1 cellular context compared by ENCODE assay signal in the genomic region with DNA sequence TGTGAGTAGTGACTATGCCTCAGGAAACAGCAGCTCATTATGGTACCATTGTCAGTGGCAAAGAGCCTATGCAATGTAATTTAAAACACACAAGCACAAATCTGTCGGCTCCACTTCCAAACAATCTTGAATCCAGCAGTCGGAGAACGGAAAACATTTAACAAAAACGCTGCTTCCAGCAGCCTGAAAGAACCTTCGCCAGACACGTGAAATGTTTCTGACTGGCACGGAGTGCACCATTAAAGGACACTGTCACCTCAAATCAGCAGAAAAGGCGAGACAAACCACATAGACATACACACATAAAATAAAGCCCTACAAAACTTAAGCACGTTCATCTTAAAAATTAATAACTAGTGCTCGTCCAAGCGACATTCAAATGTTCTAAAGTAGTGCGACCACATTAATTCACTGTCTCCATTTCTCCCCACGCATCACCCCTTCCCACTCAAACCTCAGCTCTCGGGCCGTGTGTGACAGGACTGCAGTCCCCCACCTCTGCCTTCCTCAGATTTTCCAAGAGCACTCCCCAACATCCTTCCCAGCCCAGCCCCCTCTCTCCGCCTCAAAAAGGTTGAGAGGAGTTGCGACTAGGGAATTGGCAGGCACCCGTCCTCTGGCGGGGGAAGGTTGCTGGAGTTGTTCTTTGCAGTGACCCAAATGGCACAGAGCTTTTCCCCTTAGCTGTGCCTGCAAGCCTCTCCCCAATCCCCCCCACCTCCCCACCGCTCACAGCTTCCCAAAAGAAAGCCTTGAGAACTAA.
A peak's percentile ranks its signal among the peaks of the same experiment; 100 is the strongest.
TF ChIP-seq lines count a peak whose summit lies in the region.

No MANE protein-coding gene starts in this region.

TF ChIP-seq in K562, 482 proteins besides CTCF, POLR2A, EP300 and RAD21 (continued from another document):
- TF ChIP-seq, protein P1, sequence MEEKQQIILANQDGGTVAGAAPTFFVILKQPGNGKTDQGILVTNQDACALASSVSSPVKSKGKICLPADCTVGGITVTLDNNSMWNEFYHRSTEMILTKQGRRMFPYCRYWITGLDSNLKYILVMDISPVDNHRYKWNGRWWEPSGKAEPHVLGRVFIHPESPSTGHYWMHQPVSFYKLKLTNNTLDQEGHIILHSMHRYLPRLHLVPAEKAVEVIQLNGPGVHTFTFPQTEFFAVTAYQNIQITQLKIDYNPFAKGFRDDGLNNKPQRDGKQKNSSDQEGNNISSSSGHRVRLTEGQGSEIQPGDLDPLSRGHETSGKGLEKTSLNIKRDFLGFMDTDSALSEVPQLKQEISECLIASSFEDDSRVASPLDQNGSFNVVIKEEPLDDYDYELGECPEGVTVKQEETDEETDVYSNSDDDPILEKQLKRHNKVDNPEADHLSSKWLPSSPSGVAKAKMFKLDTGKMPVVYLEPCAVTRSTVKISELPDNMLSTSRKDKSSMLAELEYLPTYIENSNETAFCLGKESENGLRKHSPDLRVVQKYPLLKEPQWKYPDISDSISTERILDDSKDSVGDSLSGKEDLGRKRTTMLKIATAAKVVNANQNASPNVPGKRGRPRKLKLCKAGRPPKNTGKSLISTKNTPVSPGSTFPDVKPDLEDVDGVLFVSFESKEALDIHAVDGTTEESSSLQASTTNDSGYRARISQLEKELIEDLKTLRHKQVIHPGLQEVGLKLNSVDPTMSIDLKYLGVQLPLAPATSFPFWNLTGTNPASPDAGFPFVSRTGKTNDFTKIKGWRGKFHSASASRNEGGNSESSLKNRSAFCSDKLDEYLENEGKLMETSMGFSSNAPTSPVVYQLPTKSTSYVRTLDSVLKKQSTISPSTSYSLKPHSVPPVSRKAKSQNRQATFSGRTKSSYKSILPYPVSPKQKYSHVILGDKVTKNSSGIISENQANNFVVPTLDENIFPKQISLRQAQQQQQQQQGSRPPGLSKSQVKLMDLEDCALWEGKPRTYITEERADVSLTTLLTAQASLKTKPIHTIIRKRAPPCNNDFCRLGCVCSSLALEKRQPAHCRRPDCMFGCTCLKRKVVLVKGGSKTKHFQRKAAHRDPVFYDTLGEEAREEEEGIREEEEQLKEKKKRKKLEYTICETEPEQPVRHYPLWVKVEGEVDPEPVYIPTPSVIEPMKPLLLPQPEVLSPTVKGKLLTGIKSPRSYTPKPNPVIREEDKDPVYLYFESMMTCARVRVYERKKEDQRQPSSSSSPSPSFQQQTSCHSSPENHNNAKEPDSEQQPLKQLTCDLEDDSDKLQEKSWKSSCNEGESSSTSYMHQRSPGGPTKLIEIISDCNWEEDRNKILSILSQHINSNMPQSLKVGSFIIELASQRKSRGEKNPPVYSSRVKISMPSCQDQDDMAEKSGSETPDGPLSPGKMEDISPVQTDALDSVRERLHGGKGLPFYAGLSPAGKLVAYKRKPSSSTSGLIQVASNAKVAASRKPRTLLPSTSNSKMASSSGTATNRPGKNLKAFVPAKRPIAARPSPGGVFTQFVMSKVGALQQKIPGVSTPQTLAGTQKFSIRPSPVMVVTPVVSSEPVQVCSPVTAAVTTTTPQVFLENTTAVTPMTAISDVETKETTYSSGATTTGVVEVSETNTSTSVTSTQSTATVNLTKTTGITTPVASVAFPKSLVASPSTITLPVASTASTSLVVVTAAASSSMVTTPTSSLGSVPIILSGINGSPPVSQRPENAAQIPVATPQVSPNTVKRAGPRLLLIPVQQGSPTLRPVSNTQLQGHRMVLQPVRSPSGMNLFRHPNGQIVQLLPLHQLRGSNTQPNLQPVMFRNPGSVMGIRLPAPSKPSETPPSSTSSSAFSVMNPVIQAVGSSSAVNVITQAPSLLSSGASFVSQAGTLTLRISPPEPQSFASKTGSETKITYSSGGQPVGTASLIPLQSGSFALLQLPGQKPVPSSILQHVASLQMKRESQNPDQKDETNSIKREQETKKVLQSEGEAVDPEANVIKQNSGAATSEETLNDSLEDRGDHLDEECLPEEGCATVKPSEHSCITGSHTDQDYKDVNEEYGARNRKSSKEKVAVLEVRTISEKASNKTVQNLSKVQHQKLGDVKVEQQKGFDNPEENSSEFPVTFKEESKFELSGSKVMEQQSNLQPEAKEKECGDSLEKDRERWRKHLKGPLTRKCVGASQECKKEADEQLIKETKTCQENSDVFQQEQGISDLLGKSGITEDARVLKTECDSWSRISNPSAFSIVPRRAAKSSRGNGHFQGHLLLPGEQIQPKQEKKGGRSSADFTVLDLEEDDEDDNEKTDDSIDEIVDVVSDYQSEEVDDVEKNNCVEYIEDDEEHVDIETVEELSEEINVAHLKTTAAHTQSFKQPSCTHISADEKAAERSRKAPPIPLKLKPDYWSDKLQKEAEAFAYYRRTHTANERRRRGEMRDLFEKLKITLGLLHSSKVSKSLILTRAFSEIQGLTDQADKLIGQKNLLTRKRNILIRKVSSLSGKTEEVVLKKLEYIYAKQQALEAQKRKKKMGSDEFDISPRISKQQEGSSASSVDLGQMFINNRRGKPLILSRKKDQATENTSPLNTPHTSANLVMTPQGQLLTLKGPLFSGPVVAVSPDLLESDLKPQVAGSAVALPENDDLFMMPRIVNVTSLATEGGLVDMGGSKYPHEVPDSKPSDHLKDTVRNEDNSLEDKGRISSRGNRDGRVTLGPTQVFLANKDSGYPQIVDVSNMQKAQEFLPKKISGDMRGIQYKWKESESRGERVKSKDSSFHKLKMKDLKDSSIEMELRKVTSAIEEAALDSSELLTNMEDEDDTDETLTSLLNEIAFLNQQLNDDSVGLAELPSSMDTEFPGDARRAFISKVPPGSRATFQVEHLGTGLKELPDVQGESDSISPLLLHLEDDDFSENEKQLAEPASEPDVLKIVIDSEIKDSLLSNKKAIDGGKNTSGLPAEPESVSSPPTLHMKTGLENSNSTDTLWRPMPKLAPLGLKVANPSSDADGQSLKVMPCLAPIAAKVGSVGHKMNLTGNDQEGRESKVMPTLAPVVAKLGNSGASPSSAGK (IDR thresholded peaks at IDR 0.05): peak; percentile 36; the same call in 1 of the 2 replicates
- TF ChIP-seq CLOCK (CRISPR knock-in tag; IDR thresholded peaks at IDR 0.05; ENCODE audit: borderline replicate concordance): no peak
